Comparison of ENCODE assay signal across 8 cellular contexts in genomic region chr7:103148131-103148993, GRCh38. TPM values are rescaled to one million over a fixed set of nuclear protein-coding genes. Genes with fewer than 3 reads are reported as not detected.
A peak's percentile ranks its signal among the peaks of the same experiment; 100 is the strongest.
DNase-seq lines count a peak whose midpoint lies in the region; ATAC-seq, FAIRE-seq and TF ChIP-seq lines count a peak whose summit lies in the region.

No MANE protein-coding gene starts in this region.

- H3K27ac Mint-ChIP-seq in natural killer cell = peak overlapping the region; percentile 85 to 94

- TF ChIP-seq POLR2A in H54 (IDR thresholded peaks at IDR 0.05; ENCODE audit: low read depth, low read length) = no peak

- peaks cover 6% of the 10 kb centered on the region for H3K36me3 Mint-ChIP-seq in natural killer cell

- in situ Hi-C loops in GM13977 (cut with MboI; ENCODE audit: low pct_unique_long_range_greater_than_20kb, low sequenced_read_pairs, unreplicated experiment) = no loop called here

- intact Hi-C loops in natural killer cell (cut with micrococcal nuclease) = loop anchor here (2.0 kb wide), 1 partner anchor 74 kb away; the partner anchor contains the start of genes ARMC10 and FBXL13

- H3K27ac ChIP-seq in coronary artery = peak overlapping the region; percentile 82 to 93

- no peak for ATAC-seq in natural killer cell

- no peaks in the 10 kb centered on the region for H3K9me3 Mint-ChIP-seq in natural killer cell

- no peak for TF ChIP-seq CTCF in GM13977 (IDR thresholded peaks at IDR 0.05; ENCODE audit: extremely low read depth, insufficient read depth, missing control alignments)
- TF ChIP-seq CTCF in coronary artery (IDR thresholded peaks at IDR 0.05) = no peak
- no peak for TF ChIP-seq CTCF in natural killer cell (IDR thresholded peaks at IDR 0.05)

- peak overlapping the region; percentile 93 for H3K4me3 Mint-ChIP-seq in natural killer cell

- peaks cover 36 to 37% of the 10 kb centered on the region in 2 donors for H3K4me1 Mint-ChIP-seq in natural killer cell

- FAIRE-seq in H54 (lab: Jason Lieb, UNC) = no peak

- DNase-seq in GM13977 (ENCODE audit: low spot score) (peak; percentile 21), NCI-H345 (lab: John Stamatoyannopoulos, UW) (peak; percentile 4), coronary artery (ENCODE audit: low spot score) (no peak), natural killer cell (no peak), H54 (ENCODE audit: insufficient read length, low spot score) (no peak), iPS-NIHi7 (ENCODE audit: extremely low spot score) (no peak), hepatic stellate cell (ENCODE audit: low spot score) (no peak), retina (no peak)

- H3K27me3 Mint-ChIP-seq in natural killer cell (ENCODE audit: low read depth in 2 of 2) = no peaks in the 10 kb centered on the region

- H3K4me3 ChIP-seq in coronary artery = peak overlapping the region; percentile 81

RNA-seq across cellular contexts. Expression of gene NAPEPLD, which starts 0.5 kb away (rescaled TPM):
- 1 to 10 TPM; 5.3 to 6.7 (median 5.9) TPM for total RNA-seq in natural killer cell

Comparison
In these comparisons a context has a peak if more than half of its experiments do, and no peak if none do; other contexts are left out.
1. DNase-seq: peak in GM13977 (single experiment) and NCI-H345 (single experiment); none in coronary artery (single experiment), natural killer cell (single experiment), H54 (single experiment), iPS-NIHi7 (single experiment), hepatic stellate cell (single experiment) and retina (single experiment).